8 cellular contexts compared by ENCODE assay signal in the genomic region with DNA sequence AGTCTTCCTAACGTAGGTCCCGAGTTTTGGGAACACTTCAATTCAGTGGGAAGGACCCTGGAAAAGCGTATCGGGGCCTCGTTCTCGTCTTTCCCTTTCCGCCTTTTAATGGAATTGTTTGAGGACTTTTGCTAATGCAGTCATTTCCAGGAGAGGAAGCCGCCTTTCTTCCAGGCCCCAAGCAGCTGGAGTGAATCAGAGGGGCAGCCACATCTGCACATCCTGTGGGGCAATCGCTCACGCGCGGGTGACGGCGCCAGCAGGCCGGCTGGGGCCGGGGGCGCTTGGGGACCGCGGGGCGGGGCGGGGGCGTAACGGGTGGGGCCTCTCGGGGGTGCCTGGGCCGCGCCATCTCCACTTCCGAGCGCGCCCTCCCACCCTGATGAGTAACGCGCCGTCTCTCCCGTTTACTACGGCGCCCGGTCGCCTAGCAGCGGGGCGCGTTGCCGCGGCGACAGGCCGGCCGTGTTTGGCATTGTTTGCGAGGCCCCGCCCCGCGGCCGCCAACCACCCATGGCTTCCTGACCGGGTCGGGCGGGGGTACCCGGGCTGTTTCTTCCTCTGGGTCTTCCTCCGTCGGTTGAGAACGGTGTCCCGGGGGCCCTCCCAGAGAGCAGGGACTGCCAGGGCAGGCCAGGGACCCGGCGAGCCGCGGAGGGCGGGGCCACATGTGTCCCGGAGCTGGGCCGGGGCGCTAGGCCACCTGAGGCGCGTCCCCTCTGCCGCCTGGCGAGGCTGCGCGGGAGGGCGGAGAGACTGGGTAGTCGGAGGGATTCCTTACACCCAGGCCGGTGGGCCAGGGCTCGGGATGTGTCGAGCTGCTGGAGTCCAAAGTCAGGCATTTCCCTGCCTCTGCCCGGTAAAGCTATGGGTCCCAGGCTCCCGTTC. TPM values are rescaled to one million over a fixed set of nuclear protein-coding genes. Genes with fewer than 3 reads are reported as not detected.
A peak's percentile ranks its signal among the peaks of the same experiment; 100 is the strongest.
DNase-seq lines count a peak whose midpoint lies in the region; ATAC-seq and TF ChIP-seq lines count a peak whose summit lies in the region.

No MANE protein-coding gene starts in this region.

- H3K9me1 ChIP-seq in IMR-90 (ENCODE audit: insufficient read depth, low read length) = peaks cover 17% of the 10 kb centered on the region

- H3K4me2 ChIP-seq in IMR-90 (ENCODE audit: low read depth, low read length) = peak overlapping the region; percentile 76

- H3K27me3 ChIP-seq in IMR-90 (ENCODE audit: control insufficient read depth, insufficient read depth, low read length) = no peaks in the 10 kb centered on the region
- H3K27me3 ChIP-seq in stomach = no peaks in the 10 kb centered on the region

- H3K4me3 ChIP-seq in IMR-90 (ENCODE audit: insufficient read depth, low read depth, low read length) (peak overlapping the region; percentile 37), fibroblast of villous mesenchyme (ENCODE audit: low read depth, low read length) (peak overlapping the region; percentile 45), stomach (peak overlapping the region; percentile 47 to 63 (median 58))

- no peaks in the 10 kb centered on the region for H3K36me3 Mint-ChIP-seq in neural crest cell (ENCODE audit: low read depth)

- peak overlapping the region; percentile 81 for H2AK9ac ChIP-seq in IMR-90 (replicated peaks; ENCODE audit: low read depth, low read length, poor library complexity)

- H2AFZ ChIP-seq in IMR-90 (replicated peaks; ENCODE audit: low read length, poor library complexity) = peak overlapping the region; percentile 95

- H3K9me3 ChIP-seq in IMR-90 (ENCODE audit: control insufficient read depth, insufficient read depth, low read length) (no peaks in the 10 kb centered on the region), stomach (no peaks in the 10 kb centered on the region)

- H3K4me1 ChIP-seq in IMR-90 (ENCODE audit: control insufficient read depth, insufficient read depth, low read length) (peaks cover 38% of the 10 kb centered on the region), stomach (peaks cover 18 to 54% (median 42%) of the 10 kb centered on the region in 4 donors)

- H3K36me3 ChIP-seq in IMR-90 (ENCODE audit: control insufficient read depth, insufficient read depth, low read length) = no peaks in the 10 kb centered on the region
- no peaks in the 10 kb centered on the region for H3K36me3 ChIP-seq in stomach

- peak overlapping the region; percentile 76 for H2BK5ac ChIP-seq in IMR-90 (ENCODE audit: low read depth, low read length, poor library complexity, severe bottlenecking)

- peak overlapping the region; percentile 96 for H3K23ac ChIP-seq in IMR-90 (ENCODE audit: low read depth, low read length)

- H4K91ac ChIP-seq in IMR-90 (ENCODE audit: insufficient read depth, low read depth, low read length) = peak overlapping the region; percentile 95

- in situ Hi-C loops in IMR-90 (cut with MboI; ENCODE audit: low sequenced_read_pairs) = no loop called here

- peak overlapping the region; percentile 88 for H3K27ac ChIP-seq in IMR-90 (ENCODE audit: insufficient read depth, low read length)
- peak overlapping the region; percentile 87 to 95 (median 94) for H3K27ac ChIP-seq in stomach

- H3K18ac ChIP-seq in IMR-90 (ENCODE audit: low read depth, low read length) = peak overlapping the region; percentile 88

- 1% methylated on average over 33 of the region's 79 CpGs; no CpG with 5 or more reads in 1 of the 2 experiments for WGBS in IMR-90 (ENCODE audit: extremely low coverage in 2 of 2, insufficient read length in 1 of 2), 2 experiments
- WGBS in stomach, 5 donors = 2 to 5% (median 3%) methylated on average over 19 to 79 of the region's 79 CpGs

- CTCF ChIA-PET in IMR-90 (lab: Yijun Ruan, JAX) = interaction anchor here (0.6 to 0.7 kb wide), 3 partner anchors 86 to 1988 kb away, joined by 3 read pairs; no protein-coding TSS in a partner anchor

- POLR2A ChIA-PET in IMR-90 (lab: Charles Lee; ENCODE audit: unreplicated experiment) = interaction anchor here (0.5 to 1.3 kb wide), 2 partner anchors 80 to 110 kb away, joined by 3 to 4 read pairs; no protein-coding TSS in a partner anchor

- peak overlapping the region; percentile 99 for H2BK120ac ChIP-seq in IMR-90 (ENCODE audit: low read depth, low read length)

- H4K8ac ChIP-seq in IMR-90 (ENCODE audit: low read depth in 2 of 2, low read length in 2 of 2) = peak overlapping the region; percentile 96

- no TSS peak for BruUV-seq in IMR-90 (replicated peaks; lab: Mats Ljungman, UMichigan)

- peaks cover 2% of the 10 kb centered on the region for H3K27me3 Mint-ChIP-seq in neural crest cell (ENCODE audit: low read depth)

- intact Hi-C loops in IMR-90 (cut with micrococcal nuclease) (no loop called here), stomach (cut with DNase I; ENCODE audit: low total_unique reads) (no loop called here)

- TF ChIP-seq CTCF in IMR-90 (conservative IDR thresholded peaks at IDR 0.05; ENCODE audit: low read depth, low read length) (no peak), fibroblast of villous mesenchyme (IDR thresholded peaks at IDR 0.05; ENCODE audit: insufficient read depth, low read depth, low read length) (no peak), neural crest cell (conservative IDR thresholded peaks at IDR 0.05) (no peak), stomach (IDR thresholded peaks at IDR 0.05) (no peak)

- peak overlapping the region; percentile 80 for H3K9ac ChIP-seq in IMR-90 (ENCODE audit: low read depth, low read length)

- peak; percentile 69 for TF ChIP-seq EP300 in stomach (IDR thresholded peaks at IDR 0.05)

- peak overlapping the region; percentile 91 for H3K27ac Mint-ChIP-seq in neural crest cell (ENCODE audit: unreplicated experiment)

- TF ChIP-seq POLR2A in IMR-90 (IDR thresholded peaks at IDR 0.05; ENCODE audit: low read depth, low read length) (peak; percentile 82), stomach (IDR thresholded peaks at IDR 0.05) (no peak)

- ATAC-seq in GM21529 (IDR thresholded peaks at IDR 0.05; ENCODE audit: unreplicated experiment) (peak; percentile 84), IMR-90 (ENCODE audit: low read depth) (peak; percentile 81)

- peaks cover 44% of the 10 kb centered on the region for H3K4me1 Mint-ChIP-seq in neural crest cell

- H3K4ac ChIP-seq in IMR-90 (ENCODE audit: low read depth, low read length) = peak overlapping the region; percentile 98

- dilution Hi-C loops in IMR-90 (cut with HindIII; ENCODE audit: low sequenced_read_pairs, unreplicated experiment) = no loop called here

- no peaks in the 10 kb centered on the region for H4K20me1 ChIP-seq in IMR-90 (ENCODE audit: insufficient read depth, low read length)

- H3K14ac ChIP-seq in IMR-90 (replicated peaks; ENCODE audit: low read depth, low read length) = peak overlapping the region; percentile 98

- peak overlapping the region; percentile 86 for H3K4me3 Mint-ChIP-seq in neural crest cell

- peak; percentile 86 for DNase-seq in DMS79 (lab: John Stamatoyannopoulos, UW)
- peak; percentile 91 for DNase-seq in IMR-90
- DNase-seq in RPMI7951 (ENCODE audit: low read depth) = peak; percentile 94
- peak; percentile 97 for DNase-seq in activated effector memory CD4-positive, alpha-beta T cell treated with anti-CD3 and anti-CD28 coated beads, Interleukin-2, amount 50 U/mL, for 16 hours
- DNase-seq in fibroblast of villous mesenchyme (ENCODE audit: low read depth) = peak; percentile 96
- peak; percentile 77 for DNase-seq in neural crest cell (ENCODE audit: low read depth, low spot score)
- peak; percentile 88 for DNase-seq in stomach

- TF ChIP-seq RAD21 in IMR-90 (IDR thresholded peaks at IDR 0.05; ENCODE audit: low read length) = peak; percentile 23; the same call in 1 of the 2 replicates

- H3K56ac ChIP-seq in IMR-90 (ENCODE audit: extremely low read depth, insufficient read depth, low read length) = peak overlapping the region; percentile 95

- peak overlapping the region; percentile 97 for H2BK15ac ChIP-seq in IMR-90 (ENCODE audit: low read depth, low read length)

- peak overlapping the region; percentile 96 for H2AK5ac ChIP-seq in IMR-90 (ENCODE audit: low read depth, low read length)

- peaks cover 0 to 15% of the 10 kb centered on the region in 2 experiments; a peak in 2 of 4 replicates for H3K79me1 ChIP-seq in IMR-90 (ENCODE audit: low read depth in 1 of 2, low read length in 2 of 2)

- H3K9me3 Mint-ChIP-seq in neural crest cell = no peaks in the 10 kb centered on the region

- H2BK20ac ChIP-seq in IMR-90 (ENCODE audit: low read depth, low read length) = peak overlapping the region; percentile 97

- H4K5ac ChIP-seq in IMR-90 (ENCODE audit: low read depth, low read length) = peak overlapping the region; percentile 90

TF ChIP-seq in IMR-90, 13 proteins besides CTCF, POLR2A, EP300 and RAD21 (continues in another document):
- TF ChIP-seq BHLHE40 (IDR thresholded peaks at IDR 0.05; ENCODE audit: low read depth, low read length) = peak; percentile 98
- peak; percentile 91 for TF ChIP-seq MAZ (IDR thresholded peaks at IDR 0.05; ENCODE audit: borderline replicate concordance, low read depth, low read length)
- no peak; the same call in none of the 2 replicates for TF ChIP-seq FOS (IDR thresholded peaks at IDR 0.05; ENCODE audit: low read depth, low read length)
- TF ChIP-seq RFX5 (IDR thresholded peaks at IDR 0.05; ENCODE audit: low read depth, low read length) = no peak
- TF ChIP-seq CHD1 (IDR thresholded peaks at IDR 0.05; ENCODE audit: low read depth, low read length) = 0 out of 2 replicates have a peak, but pooled peaks have one; percentile 29
- 0 out of 2 replicates have a peak, but pooled peaks have one; percentile 14 for TF ChIP-seq SMC3 (IDR thresholded peaks at IDR 0.05; ENCODE audit: low read depth, low read length)
- TF ChIP-seq RCOR1 (IDR thresholded peaks at IDR 0.05; ENCODE audit: insufficient replicate concordance, low read length) = no peak
- TF ChIP-seq MXI1 (IDR thresholded peaks at IDR 0.05; ENCODE audit: borderline replicate concordance, low read depth, low read length) = peak; percentile 88
- TF ChIP-seq MAFK (IDR thresholded peaks at IDR 0.05; ENCODE audit: low read depth, low read length) = peak; percentile 21; the same call in 1 of the 2 replicates

RNA-seq across cellular contexts. Expression of a gene that starts 2.3 kb away (rescaled TPM):
- 2.5 and 2.9 TPM in 2 replicates for total RNA-seq in IMR-90 (2012; rRNA removed)
- polyA plus RNA-seq in IMR-90 (2012; rRNA removed) = 1.8 and 2.1 TPM in 2 replicates
- polyA plus RNA-seq in IMR-90 (2012; cell fraction: cytosol; rRNA removed) = 1.6 and 2.0 TPM in 2 replicates
- polyA plus RNA-seq in IMR-90 (2012; cell fraction: nucleus; rRNA removed; ENCODE audit: low replicate concordance) = 0.99 and 1.5 TPM in 2 replicates
- not detected in 2 replicates for total RNA-seq in RPMI7951 (2014; rRNA removed; shearing (Covaris generic))
- total RNA-seq in fibroblast of villous mesenchyme = 0.32 and 11.2 TPM in 2 replicates
- not detected in 2 replicates for total RNA-seq in neural crest cell
- total RNA-seq in stomach = not detected
- polyA plus RNA-seq in stomach = not detected

RNA-seq across cellular contexts. Expression of a gene that starts 56.9 kb away (rescaled TPM):
- total RNA-seq in IMR-90 (2012; rRNA removed) (6.7 and 8.6 TPM in 2 replicates), fibroblast of villous mesenchyme (5.8 and 10.8 TPM in 2 replicates), neural crest cell (16.0 and 16.3 TPM in 2 replicates), stomach (1 to 10 TPM in 3 of 5 donors, not detected in 2; 4.1 to 6.2 (median 4.8) TPM)
- polyA plus RNA-seq in IMR-90 (2012; rRNA removed) (3.6 and 3.7 TPM in 2 replicates), stomach (under 1 TPM; 0.87 to 0.95 (median 0.92) TPM)
- 2.2 and 2.5 TPM in 2 replicates for polyA plus RNA-seq in IMR-90 (2012; cell fraction: cytosol; rRNA removed)
- polyA plus RNA-seq in IMR-90 (2012; cell fraction: nucleus; rRNA removed; ENCODE audit: low replicate concordance) = 1.7 and 3.8 TPM in 2 replicates
- 2.7 and 2.9 TPM in 2 replicates for total RNA-seq in RPMI7951 (2014; rRNA removed; shearing (Covaris generic))

Comparison
In these comparisons a context has a peak if more than half of its experiments do, and no peak if none do; other contexts are left out.
1. Peak in every context shown above with its lines: DNase-seq, ATAC-seq, H3K4me3 ChIP-seq and H3K27ac ChIP-seq.